ENCODE assay signal across 8 cellular contexts in genomic region chr3:63863150-63864007, GRCh38. TPM values are rescaled to one million over a fixed set of nuclear protein-coding genes. Genes with fewer than 3 reads are reported as not detected.
A peak's percentile ranks its signal among the peaks of the same experiment; 100 is the strongest.
DNase-seq lines count a peak whose midpoint lies in the region; ATAC-seq and TF ChIP-seq lines count a peak whose summit lies in the region.

A gene with protein sequence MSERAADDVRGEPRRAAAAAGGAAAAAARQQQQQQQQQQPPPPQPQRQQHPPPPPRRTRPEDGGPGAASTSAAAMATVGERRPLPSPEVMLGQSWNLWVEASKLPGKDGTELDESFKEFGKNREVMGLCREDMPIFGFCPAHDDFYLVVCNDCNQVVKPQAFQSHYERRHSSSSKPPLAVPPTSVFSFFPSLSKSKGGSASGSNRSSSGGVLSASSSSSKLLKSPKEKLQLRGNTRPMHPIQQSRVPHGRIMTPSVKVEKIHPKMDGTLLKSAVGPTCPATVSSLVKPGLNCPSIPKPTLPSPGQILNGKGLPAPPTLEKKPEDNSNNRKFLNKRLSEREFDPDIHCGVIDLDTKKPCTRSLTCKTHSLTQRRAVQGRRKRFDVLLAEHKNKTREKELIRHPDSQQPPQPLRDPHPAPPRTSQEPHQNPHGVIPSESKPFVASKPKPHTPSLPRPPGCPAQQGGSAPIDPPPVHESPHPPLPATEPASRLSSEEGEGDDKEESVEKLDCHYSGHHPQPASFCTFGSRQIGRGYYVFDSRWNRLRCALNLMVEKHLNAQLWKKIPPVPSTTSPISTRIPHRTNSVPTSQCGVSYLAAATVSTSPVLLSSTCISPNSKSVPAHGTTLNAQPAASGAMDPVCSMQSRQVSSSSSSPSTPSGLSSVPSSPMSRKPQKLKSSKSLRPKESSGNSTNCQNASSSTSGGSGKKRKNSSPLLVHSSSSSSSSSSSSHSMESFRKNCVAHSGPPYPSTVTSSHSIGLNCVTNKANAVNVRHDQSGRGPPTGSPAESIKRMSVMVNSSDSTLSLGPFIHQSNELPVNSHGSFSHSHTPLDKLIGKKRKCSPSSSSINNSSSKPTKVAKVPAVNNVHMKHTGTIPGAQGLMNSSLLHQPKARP (plus strand): TSS chr3:63863867. CDS start chr3:63912599, 48,732 bp downstream.
THOC7 (minus strand) TSS chr3:63863805; CDS start chr3:63863790, 15 bp downstream.

- H3K4me3 ChIP-seq in fibroblast of lung (replicated peaks in 1 of 4; ENCODE audit: control extremely low read depth in 1 of 4, insufficient read depth in 1 of 4, low read depth in 3 of 4, low read length in 4 of 4): peak within 1 kb of the TSS; percentile 79 to 94 (median 90)

- intact Hi-C loops in natural killer cell (cut with micrococcal nuclease): loop anchor here (1.0 to 5.0 kb wide), 3 partner anchors 49 to 159 kb away; partner anchors contain the start of genes PSMD6 and SCAANT1

- H3K27me3 ChIP-seq in fibroblast of lung (ENCODE audit: control insufficient read depth, insufficient read depth, low read length): no peaks in the 10 kb centered on the region

- peak within 1 kb of the TSS; percentile 93 for H3K4me3 Mint-ChIP-seq in natural killer cell
- H3K4me3 Mint-ChIP-seq in stimulated activated naive CD8-positive, alpha-beta T cell treated with anti-CD3 and anti-CD28 coated beads, Interleukin-15, amount 100 ng/mL, for 72 hours: peak within 1 kb of the TSS; percentile 90 to 99

- no peaks in the 10 kb centered on the region for H3K36me3 Mint-ChIP-seq in natural killer cell

- H3K9ac ChIP-seq in fibroblast of lung (ENCODE audit: insufficient read depth, low read length): peak within 1 kb of the TSS; percentile 98

- TF ChIP-seq CTCF in fibroblast of lung (conservative IDR thresholded peaks at IDR 0.05 in 1 of 2, IDR thresholded peaks at IDR 0.05 in 1 of 2; ENCODE audit: low read depth in 1 of 2, low read length in 2 of 2) (no peak), natural killer cell (IDR thresholded peaks at IDR 0.05) (no peak)

- H3K9me3 ChIP-seq in fibroblast of lung (ENCODE audit: control insufficient read depth, insufficient read depth, low read depth, low read length): no peaks in the 10 kb centered on the region

- H3K4me1 ChIP-seq in fibroblast of lung (ENCODE audit: control insufficient read depth, extremely low read depth, insufficient read depth, low read length): no peaks in the 10 kb centered on the region

- H3K4me1 Mint-ChIP-seq in natural killer cell: peaks cover 45 to 46% of the 10 kb centered on the region in 2 donors
- peaks cover 63% of the 10 kb centered on the region for H3K4me1 Mint-ChIP-seq in stimulated activated naive CD8-positive, alpha-beta T cell treated with anti-CD3 and anti-CD28 coated beads, Interleukin-15, amount 100 ng/mL, for 72 hours

- ATAC-seq in GM18867 (IDR thresholded peaks at IDR 0.05; ENCODE audit: unreplicated experiment): peak; percentile 80
- ATAC-seq in HG03095 (IDR thresholded peaks at IDR 0.05; ENCODE audit: unreplicated experiment): peak; percentile 61
- peak; percentile 80 to 89 (median 88) for ATAC-seq in natural killer cell
- peak; percentile 80 for ATAC-seq in stimulated activated naive CD8-positive, alpha-beta T cell treated with anti-CD3 and anti-CD28 coated beads, Interleukin-15, amount 100 ng/mL, for 72 hours

- H3K27ac ChIP-seq in fibroblast of lung (ENCODE audit: insufficient read depth, low read length): peak within 1 kb of the TSS; percentile 82

- H3K27me3 Mint-ChIP-seq in natural killer cell (ENCODE audit: low read depth in 2 of 2): no peaks in the 10 kb centered on the region
- H3K27me3 Mint-ChIP-seq in stimulated activated naive CD8-positive, alpha-beta T cell treated with anti-CD3 and anti-CD28 coated beads, Interleukin-15, amount 100 ng/mL, for 72 hours: no peaks in the 10 kb centered on the region

- H3K9me3 Mint-ChIP-seq in natural killer cell: no peaks in the 10 kb centered on the region
- no peaks in the 10 kb centered on the region for H3K9me3 Mint-ChIP-seq in stimulated activated naive CD8-positive, alpha-beta T cell treated with anti-CD3 and anti-CD28 coated beads, Interleukin-15, amount 100 ng/mL, for 72 hours

- H3K27ac Mint-ChIP-seq in natural killer cell: peak within 1 kb of the TSS; percentile 89 to 90
- peak within 1 kb of the TSS; percentile 99 to 100 for H3K27ac Mint-ChIP-seq in stimulated activated naive CD8-positive, alpha-beta T cell treated with anti-CD3 and anti-CD28 coated beads, Interleukin-15, amount 100 ng/mL, for 72 hours

- DNase-seq in AG08396 (ENCODE audit: low spot score) (peak; percentile 88), OCI-M1 (lab: John Stamatoyannopoulos, UW) (peak; percentile 69), fibroblast of lung (ENCODE audit: low read depth in 2 of 2) (peak; percentile 51 to 54), natural killer cell (peak; percentile 71)
- DNase-seq in activated T-helper 1 cell treated with anti-CD3 and anti-CD28 coated beads, Interleukin-2, amount 50 U/mL, for 16 hours (ENCODE audit: low read depth in 1 of 2, low spot score in 1 of 2): peak; percentile 48 to 62
- peak; percentile 67 to 72 for DNase-seq in stimulated activated naive CD8-positive, alpha-beta T cell treated with anti-CD3 and anti-CD28 coated beads, Interleukin-15, amount 100 ng/mL, for 72 hours

- H3K4me2 ChIP-seq in fibroblast of lung (ENCODE audit: extremely low read depth, insufficient read depth, low read length): peak within 1 kb of the TSS; percentile 93

- H3K79me2 ChIP-seq in fibroblast of lung (ENCODE audit: control insufficient read depth, insufficient read depth, low read length): peaks cover 49% of the 10 kb centered on the region

- H3K36me3 ChIP-seq in fibroblast of lung (ENCODE audit: control insufficient read depth, insufficient read depth, low read length): no peaks in the 10 kb centered on the region

- no peaks in the 10 kb centered on the region for H4K20me1 ChIP-seq in fibroblast of lung (ENCODE audit: control insufficient read depth, extremely low read depth, insufficient read depth, low read length)

- H2AFZ ChIP-seq in fibroblast of lung (ENCODE audit: low read length): peak within 1 kb of the TSS; percentile 74

RNA-seq across cellular contexts. Expression of the first gene that starts in this region (rescaled TPM):
- total RNA-seq in fibroblast of lung (7.7 and 11.1 TPM in 2 replicates), natural killer cell (100 to 1,000 TPM; 126 to 176 (median 146) TPM)
- polyA plus RNA-seq in fibroblast of lung: 6.3 and 10.6 TPM in 2 replicates
- 3.4 and 6.3 TPM in 2 replicates for polyA plus RNA-seq in fibroblast of lung (2012)
- 64.9 and 84.2 TPM in 2 replicates for polyA minus RNA-seq in fibroblast of lung (ENCODE audit: low replicate concordance)

RNA-seq across cellular contexts. Expression of gene THOC7, which starts in this region (rescaled TPM):
- 35.3 and 42.6 TPM in 2 replicates for total RNA-seq in fibroblast of lung
- 100 and 103 TPM in 2 replicates for polyA plus RNA-seq in fibroblast of lung
- 88.0 and 91.1 TPM in 2 replicates for polyA plus RNA-seq in fibroblast of lung (2012)
- polyA minus RNA-seq in fibroblast of lung (ENCODE audit: low replicate concordance): 0.96 and 3.9 TPM in 2 replicates
- total RNA-seq in natural killer cell: 10 to 100 TPM; 30.3 to 35.8 (median 32.5) TPM

Comparison
In these comparisons a context has a peak if more than half of its experiments do, and no peak if none do; other contexts are left out.
1. Peak in every context shown above with its lines: DNase-seq, ATAC-seq, H3K4me3 ChIP-seq and H3K27ac ChIP-seq.
2. RNA of the first gene that starts in this region (total RNA-seq): 126 to 176 TPM in natural killer cell; 7.7 to 11.1 TPM in fibroblast of lung; every median in the first group is over 10 times any median in the second.